14 cellular contexts compared by ENCODE assay signal in genomic region chr9:101366038-101366756, GRCh38. TPM values are rescaled to one million over a fixed set of nuclear protein-coding genes. Genes with fewer than 3 reads are reported as not detected.
DNase-seq lines count a peak whose midpoint lies in the region; ATAC-seq and TF ChIP-seq lines count a peak whose summit lies in the region.
"Had no signal": no experiment of that assay in that cellular context is flagged by ENCODE, and none has a peak within 500 bp of the region (broad histone marks: within the 10 kb centered on the region; RNA-seq: fewer than 3 reads in every experiment).

No MANE protein-coding gene starts in this region.

- no peak for ATAC-seq in GM18909 (IDR thresholded peaks at IDR 0.05; ENCODE audit: poor library complexity, unreplicated experiment)
- no peak for ATAC-seq in HG02588 (IDR thresholded peaks at IDR 0.05; ENCODE audit: unreplicated experiment)
- ATAC-seq: activated T-helper 17 cell treated with anti-CD3 and anti-CD28 coated beads, Interleukin-2, amount 50 U/mL, for 72 hours; heart left ventricle; stimulated activated naive CD8-positive, alpha-beta T cell treated with anti-CD3 and anti-CD28 coated beads, Interleukin-15, Interleukin-2, amounts not matched to agents 100 U/mL and 50 U/mL, for 24 hours had no signal

- H3K9me3 Mint-ChIP-seq in chondrocyte (ENCODE audit: low read depth) (no peaks in the 10 kb centered on the region), mesothelial cell of epicardium (peaks cover 1% of the 10 kb centered on the region)
- H3K9me3 Mint-ChIP-seq: activated T-helper 17 cell treated with anti-CD3 and anti-CD28 coated beads, Interleukin-2, amount 50 U/mL, for 72 hours had no signal

- peak overlapping the region; percentile 81 for H3K27ac Mint-ChIP-seq in chondrocyte (ENCODE audit: unreplicated experiment)
- no peak overlapping the region for H3K27ac Mint-ChIP-seq in mesothelial cell of epicardium
- H3K27ac Mint-ChIP-seq: activated T-helper 17 cell treated with anti-CD3 and anti-CD28 coated beads, Interleukin-2, amount 50 U/mL, for 72 hours had no signal

- H3K4me3 Mint-ChIP-seq in chondrocyte (ENCODE audit: unreplicated experiment), result no peak overlapping the region
- no peak overlapping the region for H3K4me3 Mint-ChIP-seq in mesothelial cell of epicardium
- H3K4me3 Mint-ChIP-seq: activated T-helper 17 cell treated with anti-CD3 and anti-CD28 coated beads, Interleukin-2, amount 50 U/mL, for 72 hours had no signal

- H3K27me3 Mint-ChIP-seq in chondrocyte (ENCODE audit: low read depth) (no peaks in the 10 kb centered on the region), mesothelial cell of epicardium (ENCODE audit: low read depth) (no peaks in the 10 kb centered on the region)

- WGBS in liver, result 31% methylated on average over 5 of the region's 5 CpGs

- H3K4me1 Mint-ChIP-seq in chondrocyte (ENCODE audit: low read depth), result peaks cover 25% of the 10 kb centered on the region
- peaks cover 4% of the 10 kb centered on the region for H3K4me1 Mint-ChIP-seq in mesothelial cell of epicardium
- H3K4me1 Mint-ChIP-seq: activated T-helper 17 cell treated with anti-CD3 and anti-CD28 coated beads, Interleukin-2, amount 50 U/mL, for 72 hours had no signal

- H3K36me3 ChIP-seq in liver (ENCODE audit: control insufficient read depth in 4 of 4, insufficient read depth in 3 of 4, low read depth in 1 of 4, low read length in 3 of 4), result peaks cover 2 to 71% (median 47%) of the 10 kb centered on the region in 4 donors
- H3K36me3 ChIP-seq: heart left ventricle had no signal

- H3K36me3 Mint-ChIP-seq in chondrocyte (ENCODE audit: low read depth) (no peaks in the 10 kb centered on the region), mesothelial cell of epicardium (no peaks in the 10 kb centered on the region)

- DNase-seq in AG10803 (ENCODE audit: low read depth) (peak; percentile 42), HuH-7 (ENCODE audit: low spot score) (peak; percentile 35), chondrocyte (ENCODE audit: low spot score) (no peak), mesothelial cell of epicardium (ENCODE audit: low spot score in 2 of 2, unreplicated experiment in 2 of 2) (no peak), NCI-H82 treated with DMSO at 0.1 percent for 48 hours (lab: John Stamatoyannopoulos, UW; ENCODE audit: unreplicated experiment) (no peak)
- DNase-seq: activated CD8-positive, alpha-beta memory T cell treated with anti-CD3 and anti-CD28 coated beads for 24 hours; heart left ventricle; stimulated activated naive CD8-positive, alpha-beta T cell treated with anti-CD3 and anti-CD28 coated beads, Interleukin-15, Interleukin-2, amounts not matched to agents 100 U/mL and 50 U/mL, for 24 hours had no signal

- H3K27ac ChIP-seq in liver (ENCODE audit: low read depth in 1 of 2, low read length in 2 of 2), result peak overlapping the region; percentile 11 to 26
- H3K27ac ChIP-seq: heart left ventricle had no signal

- no peaks in the 10 kb centered on the region for H3K9me3 ChIP-seq in liver (ENCODE audit: control insufficient read depth in 4 of 4, low read length in 3 of 4)
- H3K9me3 ChIP-seq: heart left ventricle had no signal

- TF ChIP-seq CTCF in AG10803 (conservative IDR thresholded peaks at IDR 0.05; ENCODE audit: low read length) (no peak), chondrocyte (IDR thresholded peaks at IDR 0.05) (no peak), liver (IDR thresholded peaks at IDR 0.05; ENCODE audit: low read depth, low read length, missing input control) (no peak), mesothelial cell of epicardium (IDR thresholded peaks at IDR 0.05; ENCODE audit: unreplicated experiment) (no peak)

- peak in 1 of 2 donors; percentile 15 for TF ChIP-seq RAD21 in liver (IDR thresholded peaks at IDR 0.05)

- peaks cover 6 to 41% (median 29%) of the 10 kb centered on the region in 4 donors for H3K4me1 ChIP-seq in liver (ENCODE audit: control insufficient read depth in 4 of 4, insufficient read depth in 4 of 4, low read length in 3 of 4)
- H3K4me1 ChIP-seq: heart left ventricle had no signal

- H3K4me3 ChIP-seq in AG10803 (ENCODE audit: low read length) (no peak overlapping the region), liver (ENCODE audit: low read depth in 1 of 3, low read length in 3 of 3) (no peak overlapping the region)
- H3K4me3 ChIP-seq: heart left ventricle had no signal

- no peaks in the 10 kb centered on the region for H3K27me3 ChIP-seq in liver (ENCODE audit: control insufficient read depth in 4 of 4, insufficient read depth in 4 of 4, low read length in 3 of 4)
- H3K27me3 ChIP-seq: heart left ventricle had no signal

- H3K9ac ChIP-seq in liver (ENCODE audit: low read depth in 1 of 2, low read length in 2 of 2), result peak overlapping the region in 1 of 2 donors; percentile 24

TF ChIP-seq in liver, 16 proteins besides CTCF, POLR2A, EP300 and RAD21:
- no peak for TF ChIP-seq RXRA (IDR thresholded peaks at IDR 0.05)
- TF ChIP-seq TAF1 (conservative IDR thresholded peaks at IDR 0.05), result no peak
- no peak for TF ChIP-seq ZBTB33 (IDR thresholded peaks at IDR 0.05)
- TF ChIP-seq HNF4G (IDR thresholded peaks at IDR 0.05), result no peak
- no peak for TF ChIP-seq FOXA1 (IDR thresholded peaks at IDR 0.05)
- TF ChIP-seq GABPA (IDR thresholded peaks at IDR 0.05 in 1 of 2, conservative IDR thresholded peaks at IDR 0.05 in 1 of 2), result no peak
- TF ChIP-seq JUND (IDR thresholded peaks at IDR 0.05), result peak in 1 of 2 donors; percentile 25
- no peak for TF ChIP-seq SP1 (IDR thresholded peaks at IDR 0.05)
- TF ChIP-seq ATF3 (IDR thresholded peaks at IDR 0.05), result peak; percentile 39
- TF ChIP-seq YY1 (IDR thresholded peaks at IDR 0.05), result no peak
- no peak for TF ChIP-seq REST (IDR thresholded peaks at IDR 0.05)
- no peak for TF ChIP-seq MAX (IDR thresholded peaks at IDR 0.05)
- TF ChIP-seq FOXA2 (IDR thresholded peaks at IDR 0.05), result no peak
- TF ChIP-seq NR2F2 (IDR thresholded peaks at IDR 0.05), result no peak
- TF ChIP-seq EGR1 (IDR thresholded peaks at IDR 0.05; ENCODE audit: low read depth in 2 of 2), result no peak

RNA-seq across cellular contexts. Expression of gene BAAT, which starts 18.6 kb away (rescaled TPM):
- total RNA-seq in chondrocyte (0.10 to 0.26 TPM (median 0.24 TPM) in 3 replicates), liver (100 to 1,000 TPM in 1 of 2 donors, 10 to 100 TPM in 1; 31.9 to 167 TPM), mesothelial cell of epicardium (0.07 TPM in 2 of 3 replicates, not detected in the other)
- 100 to 1,000 TPM; 136 to 275 TPM for polyA plus RNA-seq in liver
- total RNA-seq: endothelial cell of umbilical vein, urinary bladder had no signal

RNA-seq across cellular contexts. Expression of gene MRPL50, which starts 32.2 kb away (rescaled TPM):
- total RNA-seq in chondrocyte (5.9 to 8.2 TPM (median 7.2 TPM) in 3 replicates), liver (10 to 100 TPM in 1 of 2 donors, 1 to 10 TPM in 1; 9.0 to 11.9 TPM), mesothelial cell of epicardium (9.5 to 11.0 TPM (median 10.2 TPM) in 3 replicates)
- polyA plus RNA-seq in liver, result 10 to 100 TPM in 1 of 2 donors, 1 to 10 TPM in 1; 5.7 to 12.3 TPM

RNA-seq across cellular contexts. Expression of gene ZNF189, which starts 32.5 kb away (rescaled TPM):
- total RNA-seq in chondrocyte, result 17.9 to 21.0 TPM (median 18.5 TPM) in 3 replicates
- total RNA-seq in liver, result 10 to 100 TPM; 11.4 to 16.1 TPM
- polyA plus RNA-seq in liver, result 1 to 10 TPM; 4.4 to 5.1 TPM
- total RNA-seq in mesothelial cell of epicardium, result 29.4 to 32.1 TPM (median 30.1 TPM) in 3 replicates

Comparison
In these comparisons a context has a peak if more than half of its experiments do, and no peak if none do; other contexts are left out.
1. DNase-seq: peak in AG10803 (single experiment) and HuH-7 (single experiment); none in chondrocyte (single experiment), mesothelial cell of epicardium (0 of 2) and NCI-H82 treated with DMSO at 0.1 percent for 48 hours (single experiment).
2. RNA of gene BAAT, which starts 18.6 kb away (total RNA-seq): 31.9 to 167 TPM in liver; 0.10 to 0.26 TPM in chondrocyte and 0.07 TPM in mesothelial cell of epicardium; every median in the first group is over 10 times any median in the second.